30 cellular contexts compared by ENCODE assay signal in genomic region chr5:162752612-162753011, GRCh38.
"Had no signal": no experiment of that assay in that cellular context is flagged by ENCODE, and none has a peak within 500 bp of the region (broad histone marks: within the 10 kb centered on the region; RNA-seq: fewer than 3 reads in every experiment).

No MANE protein-coding gene starts in this region.

- H3K4me3 ChIP-seq: ascending aorta, breast epithelium, cardiac muscle cell, colonic mucosa, esophagus squamous epithelium, gastroesophageal sphincter, heart right ventricle, hepatocyte had no signal

- H3K4me2 ChIP-seq: hepatocyte had no signal

- H3K4me1 ChIP-seq: ascending aorta, breast epithelium, colonic mucosa, esophagus squamous epithelium, gastroesophageal sphincter, heart right ventricle had no signal

- DNase-seq: activated CD4-positive, alpha-beta memory T cell treated with anti-CD3 and anti-CD28 coated beads, Interleukin-2, amount 10 ng/mL, durations not matched to agents 7 days and 5 days; activated CD4-positive, alpha-beta T cell treated with anti-CD3 and anti-CD28 coated beads for 36 hours; activated CD4-positive, alpha-beta T cell treated with anti-CD3 and anti-CD28 coated beads, Interleukin-2, amount 10 ng/mL, durations not matched to agents 24 days and 14 days; activated CD4-positive, CD25-positive, alpha-beta regulatory T cell; activated CD4-positive, CD25-positive, alpha-beta regulatory T cell treated with anti-CD3 and anti-CD28 coated beads, Interleukin-2, amount 50 U/mL, for 72 hours; activated CD8-positive, alpha-beta memory T cell treated with anti-CD3 and anti-CD28 coated beads, Interleukin-2, amount 50 U/mL, for 48 hours; activated gamma-delta T cell; activated naive CD4-positive, alpha-beta T cell; activated naive CD4-positive, alpha-beta T cell treated with anti-CD3 and anti-CD28 coated beads, Interleukin-2, amount 10 ng/mL, durations not matched to agents 7 days and 5 days; activated naive CD8-positive, alpha-beta T cell treated with anti-CD3 and anti-CD28 coated beads, Interleukin-2, amount 10 ng/mL, durations not matched to agents 7 days and 5 days; activated T-cell treated with anti-CD3 and anti-CD28 coated beads for 4 hours; activated T-cell treated with anti-CD3 and anti-CD28 coated beads, Interleukin-2, amount 50 U/mL, for 24 hours; activated T-cell treated with anti-CD3 and anti-CD28 coated beads, Interleukin-2, amount 50 U/mL, for 72 hours; central memory CD4-positive, alpha-beta T cell; cerebellar nuclear complex; colonic mucosa; effector CD8-positive, alpha-beta T cell; esophagus squamous epithelium; foreskin melanocyte; heart right ventricle; T1000 had no signal

- H3K27ac ChIP-seq: ascending aorta, breast epithelium, cardiac muscle cell, colonic mucosa, epithelial cell of prostate, esophagus squamous epithelium, gastroesophageal sphincter, heart right ventricle, hepatocyte had no signal

- FAIRE-seq: endometrium, endothelial cell of umbilical vein had no signal

- H2AFZ ChIP-seq: hepatocyte had no signal

- ATAC-seq: activated CD4-positive, alpha-beta T cell treated with anti-CD3 and anti-CD28 coated beads for 36 hours; activated naive CD4-positive, alpha-beta T cell treated with anti-CD3 and anti-CD28 coated beads, Interleukin-2, amount 50 U/mL, for 72 hours; activated T-cell treated with anti-CD3 and anti-CD28 coated beads, Interleukin-2, amount 50 U/mL, for 72 hours; gastroesophageal sphincter; heart right ventricle had no signal

- H3K27me3 ChIP-seq: ascending aorta, breast epithelium, cardiac muscle cell, colonic mucosa, esophagus squamous epithelium, gastroesophageal sphincter, heart right ventricle, hepatocyte had no signal

- H3K79me2 ChIP-seq: hepatocyte had no signal

- H3K9me3 ChIP-seq: ascending aorta, breast epithelium, colonic mucosa, esophagus squamous epithelium, gastroesophageal sphincter had no signal

- H3K36me3 ChIP-seq: ascending aorta, breast epithelium, cardiac muscle cell, colonic mucosa, esophagus squamous epithelium, gastroesophageal sphincter, heart right ventricle had no signal
